ENCODE assay signal across 26 cellular contexts in the genomic region with DNA sequence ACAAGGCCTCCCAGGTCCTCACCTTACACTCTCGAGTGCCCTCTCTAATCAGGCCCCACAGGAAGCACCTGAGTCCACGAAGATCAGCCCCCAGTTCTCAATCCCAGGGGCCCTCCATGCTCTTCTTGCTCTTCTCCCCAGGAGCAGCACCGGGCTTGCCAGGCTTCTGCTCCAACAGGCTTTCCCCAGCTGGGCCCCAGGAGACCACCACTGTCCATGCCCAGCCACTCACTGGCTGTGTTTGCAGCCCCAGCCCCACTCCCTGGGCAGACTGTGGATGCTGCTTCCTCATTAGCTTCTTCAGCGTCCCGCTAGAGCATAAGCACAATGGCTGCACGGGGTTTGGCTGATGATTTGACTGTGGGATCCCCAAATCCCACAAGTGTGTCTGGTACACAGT.
DNase-seq lines count a peak whose midpoint lies in the region; FAIRE-seq and TF ChIP-seq lines count a peak whose summit lies in the region.
"Had no signal": no experiment of that assay in that cellular context is flagged by ENCODE, and none has a peak within 500 bp of the region (broad histone marks: within the 10 kb centered on the region; RNA-seq: fewer than 3 reads in every experiment).

No MANE protein-coding gene starts in this region.

- H3K27me3 ChIP-seq in BLaER1 (no peaks in the 10 kb centered on the region), H1 (replicated peaks in 1 of 4; ENCODE audit: control insufficient read depth in 3 of 4, extremely low read depth in 1 of 4, insufficient read depth in 3 of 4, low read length in 3 of 4) (no peaks in the 10 kb centered on the region), tibial nerve (no peaks in the 10 kb centered on the region)

- no peak overlapping the region for H3K14ac ChIP-seq in H1 (ENCODE audit: insufficient read length)

- H2BK20ac ChIP-seq in H1 (ENCODE audit: low read length) = no peak overlapping the region

- H3K4ac ChIP-seq in H1 (replicated peaks; ENCODE audit: insufficient read length, low read depth, low read length) = no peak overlapping the region

- H3K56ac ChIP-seq in H1 (replicated peaks; ENCODE audit: insufficient read length, low read depth, low read length) = no peak overlapping the region

- no peak overlapping the region for H2BK120ac ChIP-seq in H1 (replicated peaks; ENCODE audit: low read depth, low read length)

- H3K18ac ChIP-seq in H1 (ENCODE audit: extremely low read depth, low read length) = no peak overlapping the region

- H3K36me3 ChIP-seq in BLaER1 (no peaks in the 10 kb centered on the region), H1 (ENCODE audit: control insufficient read depth in 2 of 4, insufficient read depth in 4 of 4, low read length in 3 of 4) (no peaks in the 10 kb centered on the region), tibial nerve (no peaks in the 10 kb centered on the region)

- no peaks in the 10 kb centered on the region for H3K23me2 ChIP-seq in H1 (ENCODE audit: low read depth, low read length)

- H3K79me1 ChIP-seq in H1 (ENCODE audit: low read depth, low read length) = no peaks in the 10 kb centered on the region

- no peak overlapping the region for H3K23ac ChIP-seq in H1 (ENCODE audit: insufficient read length)

- H3K4me2 ChIP-seq in BLaER1 = peak overlapping the region; percentile 18; the same call in 1 of the 2 replicates
- H3K4me2 ChIP-seq in H1 (ENCODE audit: insufficient read depth in 1 of 2, low read depth in 2 of 2, low read length in 2 of 2) = peak overlapping the region in 1 of 2 experiments; percentile 65; a peak in 1 of 4 replicates
- H3K4me2 ChIP-seq: A549 had no signal

- H2BK5ac ChIP-seq in H1 (ENCODE audit: low read depth, low read length) = no peak overlapping the region

- no peaks in the 10 kb centered on the region for H3K79me2 ChIP-seq in H1 (ENCODE audit: control insufficient read depth in 1 of 2, insufficient read depth in 2 of 2, low read length in 2 of 2)

- no peak for TF ChIP-seq EP300 in H1 (IDR thresholded peaks at IDR 0.05; ENCODE audit: borderline replicate concordance in 1 of 2, low read depth in 2 of 2, low read length in 2 of 2)
- no peak for TF ChIP-seq EP300 in tibial nerve (IDR thresholded peaks at IDR 0.05)

- TF ChIP-seq CTCF in H1 (IDR thresholded peaks at IDR 0.05; ENCODE audit: control extremely low read depth in 1 of 3, insufficient read depth in 1 of 3, low read depth in 1 of 3, low read length in 3 of 3) (no peak), tibial nerve (IDR thresholded peaks at IDR 0.05) (no peak)

- FAIRE-seq in H1 (lab: Jason Lieb, UNC) = no peak
- FAIRE-seq: A549, GM12878, GM12892, GM18507 had no signal

- no peaks in the 10 kb centered on the region for H3K4me1 ChIP-seq in BLaER1
- peaks cover 0 to 11% (median 3%) of the 10 kb centered on the region in 4 experiments; a peak in 5 of 7 replicates for H3K4me1 ChIP-seq in H1 (replicated peaks in 1 of 4; ENCODE audit: control insufficient read depth in 3 of 4, insufficient read depth in 4 of 4, low read length in 3 of 4)
- H3K4me1 ChIP-seq in tibial nerve = no peaks in the 10 kb centered on the region
- H3K4me1 ChIP-seq: A549 had no signal

- no peak for TF ChIP-seq RAD21 in H1 (IDR thresholded peaks at IDR 0.05 in 1 of 2, conservative IDR thresholded peaks at IDR 0.05 in 1 of 2; ENCODE audit: low read depth in 2 of 2, low read length in 2 of 2)

- H2BK15ac ChIP-seq in H1 (ENCODE audit: low read length) = no peak overlapping the region

- H4K5ac ChIP-seq in H1 (ENCODE audit: insufficient read length, low read depth, low read length) = no peak overlapping the region

- no peak overlapping the region for H2AK5ac ChIP-seq in H1 (ENCODE audit: low read depth, low read length)

- DNase-seq in NCI-H1092 treated with DMSO at 0.1 percent for 48 hours (lab: John Stamatoyannopoulos, UW) (peak; percentile 28), NCI-H1092 (lab: John Stamatoyannopoulos, UW) (no peak), H1 (ENCODE audit: low read depth in 1 of 2, low spot score in 2 of 2) (no peak), retina (peak; percentile 56), tibial nerve (ENCODE audit: low spot score in 2 of 2) (no peak), NCI-H146 (lab: John Stamatoyannopoulos, UW) (no peak), RPMI8226 (no peak)
- DNase-seq: AML-193; C1 segment of cervical spinal cord; CD4-positive, alpha-beta memory T cell; CD4-positive, CD25-positive, alpha-beta regulatory T cell; CD8-positive, alpha-beta memory T cell; COR-L47; DMS 273 treated with DMSO at 0.1 percent for 48 hours; DMS153; DMS53; DMS79; DND-41; EL; GDM1 had no signal

- H3K4me3 ChIP-seq in BLaER1 (no peak overlapping the region), H1 (ENCODE audit: extremely low read depth in 1 of 4, insufficient read depth in 2 of 4, low read depth in 3 of 4, low read length in 4 of 4) (no peak overlapping the region), tibial nerve (no peak overlapping the region)
- H3K4me3 ChIP-seq: A549, GM12878 had no signal

- CTCF ChIA-PET in H1 (lab: Charles Lee; ENCODE audit: partially characterized antibody) = no interaction called here

- H3K27ac ChIP-seq in BLaER1 (no peak overlapping the region), H1 (ENCODE audit: low read depth, low read length) (no peak overlapping the region), tibial nerve (no peak overlapping the region)
- H3K27ac ChIP-seq: 22Rv1, A549 had no signal

- no peaks in the 10 kb centered on the region for H4K20me1 ChIP-seq in BLaER1
- no peaks in the 10 kb centered on the region for H4K20me1 ChIP-seq in H1 (replicated peaks in 1 of 2; ENCODE audit: control insufficient read depth in 1 of 2, insufficient read depth in 2 of 2, low read length in 2 of 2)

- no peak for TF ChIP-seq POLR2A in H1 (IDR thresholded peaks at IDR 0.05; ENCODE audit: control extremely low read depth in 1 of 2, low read depth in 2 of 2, low read length in 2 of 2)
- no peak for TF ChIP-seq POLR2A in tibial nerve (IDR thresholded peaks at IDR 0.05)

- H3K9ac ChIP-seq in BLaER1 (no peak overlapping the region), H1 (replicated peaks in 1 of 4; ENCODE audit: extremely low read depth in 1 of 4, low read depth in 3 of 4, low read length in 3 of 4) (no peak overlapping the region)

- no peak overlapping the region for H2BK12ac ChIP-seq in H1 (ENCODE audit: low read depth, low read length)

- POLR2A ChIA-PET in H1 (lab: Charles Lee; ENCODE audit: partially characterized antibody) = no interaction called here

- WGBS in H1 (ENCODE audit: extremely low coverage in 1 of 2, insufficient coverage in 1 of 2, insufficient read length in 1 of 2, insufficient replicate concordance in 2 of 2, low coverage in 1 of 2, low lambda C conversion rate in 2 of 2, missing lambda C conversion rate in 1 of 2), 2 experiments = 93% methylated on average over 4 of the region's 6 CpGs; no CpG with 5 or more reads in 1 of the 2 experiments
- WGBS in tibial nerve, 2 donors = 57 to 67% methylated on average over 5 to 6 of the region's 6 CpGs

- peak overlapping the region; percentile 27; the same call in 1 of the 2 replicates for H2AFZ ChIP-seq in H1 (ENCODE audit: low read length)

- no peak overlapping the region for H4K8ac ChIP-seq in H1 (ENCODE audit: extremely low read depth, insufficient read depth, low read length)

- H3K9me3 ChIP-seq in BLaER1 (no peaks in the 10 kb centered on the region), H1 (ENCODE audit: insufficient read depth in 2 of 2, low read depth in 1 of 2, low read length in 1 of 2) (no peaks in the 10 kb centered on the region), tibial nerve (no peaks in the 10 kb centered on the region)
- H3K9me3 ChIP-seq: A549 had no signal

- no peak overlapping the region for H4K91ac ChIP-seq in H1 (replicated peaks; ENCODE audit: insufficient read length, low read length)

TF ChIP-seq in H1, 55 proteins besides CTCF, POLR2A, EP300 and RAD21 (continues in another document):
- TF ChIP-seq KDM5A (IDR thresholded peaks at IDR 0.05; ENCODE audit: low read length) (no peak), SP1 (IDR thresholded peaks at IDR 0.05; ENCODE audit: low read depth, low read length) (no peak), RFX5 (IDR thresholded peaks at IDR 0.05; ENCODE audit: borderline replicate concordance, low read depth, low read length) (no peak), SIX5 (IDR thresholded peaks at IDR 0.05; ENCODE audit: low read depth, low read length) (no peak), ASH2L (IDR thresholded peaks at IDR 0.05; ENCODE audit: low read length) (no peak), TAF1 (IDR thresholded peaks at IDR 0.05; ENCODE audit: low read depth, low read length) (no peak), E2F6 (IDR thresholded peaks at IDR 0.05) (no peak), EGR1 (IDR thresholded peaks at IDR 0.05; ENCODE audit: borderline replicate concordance, low read depth, low read length) (no peak), BRCA1 (IDR thresholded peaks at IDR 0.05; ENCODE audit: low read depth, low read length) (no peak), SP2 (IDR thresholded peaks at IDR 0.05; ENCODE audit: low read length) (no peak), ZNF274 (IDR thresholded peaks at IDR 0.05; ENCODE audit: borderline replicate concordance, extremely low read depth, low read length) (no peak), SUZ12 (IDR thresholded peaks at IDR 0.05; ENCODE audit: low read length) (no peak)

Comparison
In these comparisons a context has a peak if more than half of its experiments do, and no peak if none do; other contexts are left out.
1. DNase-seq: peak in NCI-H1092 treated with DMSO at 0.1 percent for 48 hours (single experiment) and retina (single experiment); none in NCI-H1092 (single experiment), H1 (0 of 2), tibial nerve (0 of 2), NCI-H146 (single experiment) and RPMI8226 (single experiment).